1 cellular context compared by ENCODE assay signal in the genomic region with DNA sequence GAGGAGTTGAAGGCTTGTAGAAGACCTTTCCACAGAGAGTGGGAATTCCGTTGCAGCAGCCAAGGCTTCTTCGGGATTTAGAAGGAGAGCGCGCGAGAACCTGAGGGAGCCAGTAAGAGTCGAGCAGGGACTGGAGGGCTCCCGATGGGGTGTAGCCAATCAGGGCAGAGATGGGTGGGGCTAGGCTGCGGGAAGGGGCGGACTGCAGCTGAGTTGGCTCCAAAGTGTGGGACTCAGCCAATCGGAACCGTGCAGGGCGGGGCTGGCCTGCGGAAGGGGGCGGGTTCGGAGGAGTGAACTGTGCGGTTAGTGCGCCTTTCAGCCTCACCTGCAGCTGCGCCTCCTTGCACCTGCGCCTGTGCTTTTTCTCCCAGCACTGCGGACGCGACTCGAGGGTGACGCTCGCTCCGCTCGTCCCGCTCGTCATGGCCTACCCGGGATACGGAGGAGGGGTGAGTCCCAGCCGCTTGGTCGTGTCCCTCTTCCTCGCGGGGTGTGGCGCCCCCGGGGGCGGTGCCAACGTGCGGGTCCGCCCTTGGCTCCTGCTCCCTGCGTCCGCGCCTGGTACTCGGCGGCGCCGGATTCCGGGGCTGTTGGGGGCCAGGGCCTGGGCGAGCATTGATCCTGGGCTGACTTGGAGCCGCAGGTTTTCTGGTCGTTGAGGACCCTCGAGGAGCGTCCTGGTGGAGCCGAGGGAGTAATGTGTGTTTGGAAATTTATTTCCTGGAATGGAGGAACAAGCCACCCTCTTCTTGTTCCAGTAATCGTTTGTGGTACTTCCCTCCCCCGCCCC.
TF ChIP-seq lines count a peak whose summit lies in the region.

A gene with protein sequence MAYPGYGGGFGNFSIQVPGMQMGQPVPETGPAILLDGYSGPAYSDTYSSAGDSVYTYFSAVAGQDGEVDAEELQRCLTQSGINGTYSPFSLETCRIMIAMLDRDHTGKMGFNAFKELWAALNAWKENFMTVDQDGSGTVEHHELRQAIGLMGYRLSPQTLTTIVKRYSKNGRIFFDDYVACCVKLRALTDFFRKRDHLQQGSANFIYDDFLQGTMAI (plus strand): TSS at position 309 of the 793 bp plus-strand sequence. CDS start 117 bp downstream, at position 426.

TF ChIP-seq in HEK293, 187 proteins besides CTCF, POLR2A, EP300 and RAD21 (continued from another document):
- TF ChIP-seq, protein P1, sequence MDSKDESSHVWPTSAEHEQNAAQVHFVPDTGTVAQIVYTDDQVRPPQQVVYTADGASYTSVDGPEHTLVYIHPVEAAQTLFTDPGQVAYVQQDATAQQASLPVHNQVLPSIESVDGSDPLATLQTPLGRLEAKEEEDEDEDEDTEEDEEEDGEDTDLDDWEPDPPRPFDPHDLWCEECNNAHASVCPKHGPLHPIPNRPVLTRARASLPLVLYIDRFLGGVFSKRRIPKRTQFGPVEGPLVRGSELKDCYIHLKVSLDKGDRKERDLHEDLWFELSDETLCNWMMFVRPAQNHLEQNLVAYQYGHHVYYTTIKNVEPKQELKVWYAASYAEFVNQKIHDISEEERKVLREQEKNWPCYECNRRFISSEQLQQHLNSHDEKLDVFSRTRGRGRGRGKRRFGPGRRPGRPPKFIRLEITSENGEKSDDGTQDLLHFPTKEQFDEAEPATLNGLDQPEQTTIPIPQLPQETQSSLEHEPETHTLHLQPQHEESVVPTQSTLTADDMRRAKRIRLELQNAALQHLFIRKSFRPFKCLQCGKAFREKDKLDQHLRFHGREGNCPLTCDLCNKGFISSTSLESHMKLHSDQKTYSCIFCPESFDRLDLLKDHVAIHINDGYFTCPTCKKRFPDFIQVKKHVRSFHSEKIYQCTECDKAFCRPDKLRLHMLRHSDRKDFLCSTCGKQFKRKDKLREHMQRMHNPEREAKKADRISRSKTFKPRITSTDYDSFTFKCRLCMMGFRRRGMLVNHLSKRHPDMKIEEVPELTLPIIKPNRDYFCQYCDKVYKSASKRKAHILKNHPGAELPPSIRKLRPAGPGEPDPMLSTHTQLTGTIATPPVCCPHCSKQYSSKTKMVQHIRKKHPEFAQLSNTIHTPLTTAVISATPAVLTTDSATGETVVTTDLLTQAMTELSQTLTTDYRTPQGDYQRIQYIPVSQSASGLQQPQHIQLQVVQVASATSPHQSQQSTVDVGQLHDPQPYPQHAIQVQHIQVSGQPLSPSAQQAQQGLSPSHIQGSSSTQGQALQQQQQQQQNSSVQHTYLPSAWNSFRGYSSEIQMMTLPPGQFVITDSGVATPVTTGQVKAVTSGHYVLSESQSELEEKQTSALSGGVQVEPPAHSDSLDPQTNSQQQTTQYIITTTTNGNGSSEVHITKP (tag by site-specific recombination; IDR thresholded peaks at IDR 0.05), result peak; percentile 85
- peak; percentile 23; the same call in 1 of the 2 replicates for TF ChIP-seq ZNF501 (tag by site-specific recombination; IDR thresholded peaks at IDR 0.05)
- no peak for TF ChIP-seq SALL2 (tag by site-specific recombination; IDR thresholded peaks at IDR 0.05; ENCODE audit: borderline replicate concordance)
